In genomic region chr18:58674863-58675472, GRCh38 we compare ENCODE assay signal across 15 cellular contexts. TPM values are rescaled to one million over a fixed set of nuclear protein-coding genes. Genes with fewer than 3 reads are reported as not detected.
DNase-seq lines count a peak whose midpoint lies in the region; ATAC-seq, FAIRE-seq and TF ChIP-seq lines count a peak whose summit lies in the region.
"Had no signal": no experiment of that assay in that cellular context is flagged by ENCODE, and none has a peak within 500 bp of the region (broad histone marks: within the 10 kb centered on the region; RNA-seq: fewer than 3 reads in every experiment).

No MANE protein-coding gene starts in this region.

- TF ChIP-seq CTCF in HepG2 (CRISPR knock-in tag; IDR thresholded peaks at IDR 0.05) (no peak), right lobe of liver (IDR thresholded peaks at IDR 0.05) (no peak), LNCaP clone FGC (IDR thresholded peaks at IDR 0.05; ENCODE audit: control insufficient read depth, extremely low read depth, insufficient read depth) (no peak), bronchial epithelial cell (IDR thresholded peaks at IDR 0.05; ENCODE audit: insufficient read depth, low read length, severe bottlenecking) (no peak)

- TF ChIP-seq EP300 in HepG2 (IDR thresholded peaks at IDR 0.05; ENCODE audit: low read depth in 2 of 2, low read length in 2 of 2) (no peak), HepG2 (CRISPR knock-in tag; IDR thresholded peaks at IDR 0.05; ENCODE audit: borderline replicate concordance) (no peak)

- no peak overlapping the region for H2AFZ ChIP-seq in HepG2 (ENCODE audit: low read length)

- WGBS in HepG2 (ENCODE audit: low lambda C conversion rate): 48% methylated on average over 3 of the region's 3 CpGs
- WGBS in right lobe of liver (ENCODE audit: insufficient coverage, low coverage, low lambda C conversion rate, missing lambda C conversion rate): 74% methylated on average over 3 of the region's 3 CpGs

- H3K27ac ChIP-seq in HepG2 (ENCODE audit: extremely low read length, insufficient read depth, low read length) (no peak overlapping the region), right lobe of liver (no peak overlapping the region)
- H3K27ac ChIP-seq: upper lobe of right lung had no signal

- peaks cover 82% of the 10 kb centered on the region for H3K79me2 ChIP-seq in HepG2 (ENCODE audit: insufficient read depth, low read length)

- DNase-seq in HepG2 (ENCODE audit: low spot score) (no peak), right lobe of liver (no peak), LNCaP clone FGC (ENCODE audit: low read depth) (no peak), bronchial epithelial cell (ENCODE audit: low read depth) (peak; percentile 32), activated gamma-delta T cell (lab: John Stamatoyannopoulos, UW) (no peak), NCI-H510A (lab: John Stamatoyannopoulos, UW) (no peak), DMS53 (lab: John Stamatoyannopoulos, UW) (no peak)
- DNase-seq: AML-193, caudate nucleus, kidney glomerular epithelial cell, MG63, NCI-H2171, upper lobe of right lung had no signal

- TF ChIP-seq POLR2A in HepG2 (IDR thresholded peaks at IDR 0.05; ENCODE audit: insufficient read depth in 1 of 2, low read depth in 2 of 2, low read length in 2 of 2): no peak
- TF ChIP-seq POLR2A in right lobe of liver (IDR thresholded peaks at IDR 0.05): no peak

- no peak overlapping the region for H3K9ac ChIP-seq in HepG2 (ENCODE audit: insufficient read depth, low read depth, low read length)

- in situ Hi-C loops in HepG2 (cut with HindIII; ENCODE audit: extremely low pct_ligation_motif_present, low pct_unique_long_range_greater_than_20kb): loop anchor here (25.0 kb wide), 1 partner anchor 663 kb away; no protein-coding TSS in a partner anchor

- no peak for FAIRE-seq in HepG2 (lab: Jason Lieb, UNC)
- FAIRE-seq in bronchial epithelial cell (lab: Jason Lieb, UNC): peak; percentile 7

- H3K36me3 ChIP-seq in HepG2 (replicated peaks in 1 of 2; ENCODE audit: control insufficient read depth in 1 of 2, insufficient read depth in 2 of 2, low read length in 2 of 2): peaks cover 3% of the 10 kb centered on the region in 2 experiments; a peak in 1 of 5 replicates
- no peaks in the 10 kb centered on the region for H3K36me3 ChIP-seq in right lobe of liver
- peaks cover 1% of the 10 kb centered on the region for H3K36me3 ChIP-seq in bronchial epithelial cell (ENCODE audit: control insufficient read depth, insufficient read depth, low read length)
- H3K36me3 ChIP-seq: MG63, upper lobe of right lung had no signal

- no peaks in the 10 kb centered on the region; a peak in 1 of 5 replicates for H3K27me3 ChIP-seq in HepG2 (ENCODE audit: control insufficient read depth in 1 of 2, insufficient read depth in 2 of 2, low read length in 2 of 2)
- no peaks in the 10 kb centered on the region for H3K27me3 ChIP-seq in right lobe of liver
- no peaks in the 10 kb centered on the region for H3K27me3 ChIP-seq in bronchial epithelial cell (ENCODE audit: control insufficient read depth, insufficient read depth, low read length)
- H3K27me3 ChIP-seq: MG63, upper lobe of right lung had no signal

- POLR2A ChIA-PET in HepG2 (lab: Yijun Ruan, JAX): no interaction called here

- H3K4me2 ChIP-seq in HepG2 (ENCODE audit: low read depth, low read length): peak overlapping the region; percentile 80

- CTCF ChIA-PET in HepG2 (lab: Yijun Ruan, JAX; ENCODE audit: low intra/inter-chr PET ratio, low total read pairs): no interaction called here

- TF ChIP-seq RAD21 in HepG2 (CRISPR knock-in tag; IDR thresholded peaks at IDR 0.05): no peak

- no peak for ATAC-seq in HepG2
- no peak for ATAC-seq in right lobe of liver
- ATAC-seq in HG03139 (IDR thresholded peaks at IDR 0.05; ENCODE audit: unreplicated experiment): no peak
- ATAC-seq: SK-N-SH treated with all-trans-retinoic acid at 6 μM for 48 hours, upper lobe of right lung had no signal

- H3K9me3 ChIP-seq in HepG2 (ENCODE audit: low read length) (no peaks in the 10 kb centered on the region), right lobe of liver (no peaks in the 10 kb centered on the region)
- H3K9me3 ChIP-seq: MG63, upper lobe of right lung had no signal

- peaks cover 33% of the 10 kb centered on the region for H4K20me1 ChIP-seq in HepG2 (ENCODE audit: insufficient read depth, low read length)

- intact Hi-C loops in HepG2 (cut with micrococcal nuclease; ENCODE audit: unreplicated experiment) (loop anchor here (5.0 kb wide), 2 partner anchors 98 to 273 kb away; no protein-coding TSS in a partner anchor), right lobe of liver (cut with DNase I) (loop anchor here in 1 of 2 donors (10.0 kb wide), 1 partner anchor 140 kb away; no protein-coding TSS in a partner anchor)

- H3K4me1 ChIP-seq in HepG2 (ENCODE audit: insufficient read depth, low read length) (peaks cover 67% of the 10 kb centered on the region), right lobe of liver (peaks cover 0 to 25% (median 9%) of the 10 kb centered on the region in 4 donors)

- H3K4me3 ChIP-seq in HepG2 (replicated peaks in 1 of 3; ENCODE audit: insufficient read depth in 1 of 3, low read depth in 2 of 3, low read length in 3 of 3) (peak overlapping the region; percentile 90 to 94 (median 90); a peak in 5 of 6 replicates), right lobe of liver (no peak overlapping the region), LNCaP clone FGC (ENCODE audit: low read depth, low read length) (peak overlapping the region; percentile 88), bronchial epithelial cell (ENCODE audit: low read depth, low read length) (no peak overlapping the region)
- H3K4me3 ChIP-seq: MG63, upper lobe of right lung had no signal

- BruUV-seq in HepG2 (replicated peaks; lab: Mats Ljungman, UMichigan): no TSS peak

TF ChIP-seq in HepG2, 621 proteins besides CTCF, POLR2A, EP300 and RAD21 (continues in another document):
- TF ChIP-seq TBL1XR1 (IDR thresholded peaks at IDR 0.05; ENCODE audit: borderline replicate concordance, low read length, partially characterized antibody) (peak; percentile 6), ZBTB8A (CRISPR knock-in tag; IDR thresholded peaks at IDR 0.05; ENCODE audit: borderline replicate concordance, low read depth) (no peak), SAP130 (CRISPR knock-in tag; IDR thresholded peaks at IDR 0.05; ENCODE audit: low read depth) (peak; percentile 29; the same call in 1 of the 2 replicates), HOXD1 (CRISPR knock-in tag; IDR thresholded peaks at IDR 0.05) (no peak), ZNF761 (CRISPR knock-in tag; conservative IDR thresholded peaks at IDR 0.05) (no peak)

RNA-seq across cellular contexts. Expression of gene MALT1, which starts 3.7 kb away (rescaled TPM):
- 43.9 and 58.3 TPM in 2 replicates for total RNA-seq in HepG2 (2016; rRNA removed; fragmentation: Illumina TruSeq; extraction: Trizol)
- total RNA-seq in HepG2 (2016; cell fraction: cytosol; rRNA removed; fragmentation: Illumina TruSeq; extraction: Trizol; ENCODE audit: low read depth): 12.6 and 16.9 TPM in 2 replicates
- total RNA-seq in HepG2 (2016; cell fraction: insoluble cytoplasmic fraction; rRNA removed; fragmentation: Illumina TruSeq; extraction: Trizol): 42.4 and 58.8 TPM in 2 replicates
- total RNA-seq in HepG2 (2016; cell fraction: membrane; rRNA removed; fragmentation: Illumina TruSeq; extraction: Trizol): 24.9 and 27.8 TPM in 2 replicates
- total RNA-seq in HepG2 (2016; cell fraction: nucleus; rRNA removed; fragmentation: Illumina TruSeq; extraction: Trizol): 42.9 and 45.6 TPM in 2 replicates
- 58.7 and 89.0 TPM in 2 replicates for polyA plus RNA-seq in HepG2 (2011; rRNA removed)
- 25.9 and 33.0 TPM in 2 replicates for polyA plus RNA-seq in HepG2 (2011; cell fraction: cytosol; rRNA removed)
- 93.3 and 107 TPM in 2 replicates for polyA plus RNA-seq in HepG2 (2011; cell fraction: nucleus; rRNA removed)
- polyA plus RNA-seq in HepG2 (2012): 35.2 and 39.1 TPM in 2 replicates
- polyA plus RNA-seq in HepG2 (2016; cell fraction: cytosol; fragmentation: Illumina TruSeq; extraction: Trizol; ENCODE audit: low read depth): 4.8 and 5.1 TPM in 2 replicates
- polyA plus RNA-seq in HepG2 (2016; cell fraction: insoluble cytoplasmic fraction; fragmentation: Illumina TruSeq; extraction: Trizol; ENCODE audit: low read depth): 31.6 and 31.8 TPM in 2 replicates
- 8.4 and 9.1 TPM in 2 replicates for polyA plus RNA-seq in HepG2 (2016; cell fraction: membrane; fragmentation: Illumina TruSeq; extraction: Trizol; ENCODE audit: low read depth)
- polyA plus RNA-seq in HepG2 (2016; cell fraction: nucleus; fragmentation: Illumina TruSeq; extraction: Trizol; ENCODE audit: insufficient read depth, low read depth): 36.3 and 37.2 TPM in 2 replicates
- 20.1 and 50.7 TPM in 2 replicates for polyA minus RNA-seq in HepG2 (2011; rRNA and poly(A)+ RNA removed; ENCODE audit: low replicate concordance)
- 50.6 and 52.2 TPM in 2 replicates for polyA minus RNA-seq in HepG2 (2011; cell fraction: cytosol; rRNA and poly(A)+ RNA removed)
- 154 and 172 TPM in 2 replicates for polyA minus RNA-seq in HepG2 (2011; cell fraction: nucleus; rRNA and poly(A)+ RNA removed)
- total RNA-seq in right lobe of liver: 10 to 100 TPM in 3 of 6 experiments, 1 to 10 TPM in 3; 9.2 to 16.0 (median 10.2) TPM
- total RNA-seq in bronchial epithelial cell: 62.4 and 64.6 TPM in 2 replicates

RNA-seq across cellular contexts. Expression of gene ALPK2, which starts 46.1 kb away (rescaled TPM):
- 0.21 and 0.31 TPM in 2 replicates for total RNA-seq in HepG2 (2016; rRNA removed; fragmentation: Illumina TruSeq; extraction: Trizol)
- 0.09 and 0.10 TPM in 2 replicates for total RNA-seq in HepG2 (2016; cell fraction: cytosol; rRNA removed; fragmentation: Illumina TruSeq; extraction: Trizol; ENCODE audit: low read depth)
- total RNA-seq in HepG2 (2016; cell fraction: insoluble cytoplasmic fraction; rRNA removed; fragmentation: Illumina TruSeq; extraction: Trizol): 0.21 and 0.24 TPM in 2 replicates
- total RNA-seq in HepG2 (2016; cell fraction: membrane; rRNA removed; fragmentation: Illumina TruSeq; extraction: Trizol): 0.06 and 0.07 TPM in 2 replicates
- total RNA-seq in HepG2 (2016; cell fraction: nucleus; rRNA removed; fragmentation: Illumina TruSeq; extraction: Trizol): 0.75 and 1.1 TPM in 2 replicates
- 2.4 and 3.9 TPM in 2 replicates for polyA plus RNA-seq in HepG2 (2011; rRNA removed)
- polyA plus RNA-seq in HepG2 (2011; cell fraction: cytosol; rRNA removed): 1.0 and 1.5 TPM in 2 replicates
- polyA plus RNA-seq in HepG2 (2011; cell fraction: nucleus; rRNA removed): 9.1 and 12.8 TPM in 2 replicates
- polyA plus RNA-seq in HepG2 (2012): 5.6 and 9.2 TPM in 2 replicates
- 0.05 and 0.07 TPM in 2 replicates for polyA plus RNA-seq in HepG2 (2016; cell fraction: cytosol; fragmentation: Illumina TruSeq; extraction: Trizol; ENCODE audit: low read depth)
- 0.13 and 0.22 TPM in 2 replicates for polyA plus RNA-seq in HepG2 (2016; cell fraction: insoluble cytoplasmic fraction; fragmentation: Illumina TruSeq; extraction: Trizol; ENCODE audit: low read depth)
- 0.09 and 0.14 TPM in 2 replicates for polyA plus RNA-seq in HepG2 (2016; cell fraction: membrane; fragmentation: Illumina TruSeq; extraction: Trizol; ENCODE audit: low read depth)
- polyA plus RNA-seq in HepG2 (2016; cell fraction: nucleus; fragmentation: Illumina TruSeq; extraction: Trizol; ENCODE audit: insufficient read depth, low read depth): 0.51 and 1.2 TPM in 2 replicates
- 0.21 and 2.9 TPM in 2 replicates for polyA minus RNA-seq in HepG2 (2011; rRNA and poly(A)+ RNA removed; ENCODE audit: low replicate concordance)
- 1.4 and 2.6 TPM in 2 replicates for polyA minus RNA-seq in HepG2 (2011; cell fraction: cytosol; rRNA and poly(A)+ RNA removed)
- polyA minus RNA-seq in HepG2 (2011; cell fraction: nucleus; rRNA and poly(A)+ RNA removed): 24.1 and 33.8 TPM in 2 replicates
- total RNA-seq in right lobe of liver: 10 to 100 TPM in 3 of 6 experiments, 1 to 10 TPM in 2, under 1 TPM in 1; 0.66 to 27.9 (median 8.4) TPM
- 0.26 TPM in 1 of 2 replicates, not detected in the other for total RNA-seq in bronchial epithelial cell

Comparison
In these comparisons a context has a peak if more than half of its experiments do, and no peak if none do; other contexts are left out.
1. H3K4me3 ChIP-seq: peak in HepG2 (3 of 3) and LNCaP clone FGC (single experiment); none in right lobe of liver (0 of 3) and bronchial epithelial cell (single experiment).